1 cellular context compared by ENCODE assay signal in the genomic region with DNA sequence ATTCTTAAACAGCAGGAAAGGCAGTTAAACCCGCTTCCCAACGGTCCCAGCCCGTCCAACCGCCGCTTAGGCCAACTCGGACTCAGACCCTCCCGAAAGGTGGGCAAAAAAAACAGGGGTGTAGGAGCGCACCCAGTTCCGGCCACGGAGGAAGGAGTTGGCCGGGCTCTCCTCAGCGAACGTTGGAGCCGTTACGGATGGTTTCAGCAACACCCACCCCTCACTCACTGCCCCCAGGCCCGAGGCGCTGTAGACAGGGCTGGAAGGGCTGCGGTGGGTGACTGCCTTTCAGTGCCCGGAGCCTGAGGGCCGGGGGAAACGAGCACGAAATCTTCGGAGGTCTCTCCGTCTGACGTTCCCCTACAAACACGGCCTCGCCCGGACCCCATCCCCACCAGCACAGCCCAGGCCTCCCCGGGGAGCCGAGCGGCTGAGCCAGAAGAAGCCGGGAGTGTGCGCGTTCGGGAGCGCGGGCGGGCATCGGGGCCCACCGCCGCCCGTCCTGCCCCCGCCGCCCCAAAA.
TF ChIP-seq lines count a peak whose summit lies in the region.

No MANE protein-coding gene starts in this region.

TF ChIP-seq in HEK293, 187 proteins besides CTCF, POLR2A, EP300 and RAD21 (continued from another document and continues in another):
- TF ChIP-seq ZNF140 (tag by site-specific recombination; IDR thresholded peaks at IDR 0.05): no peak
- no peak for TF ChIP-seq ZNF423 (tag by site-specific recombination; IDR thresholded peaks at IDR 0.05)
- TF ChIP-seq, protein P1, sequence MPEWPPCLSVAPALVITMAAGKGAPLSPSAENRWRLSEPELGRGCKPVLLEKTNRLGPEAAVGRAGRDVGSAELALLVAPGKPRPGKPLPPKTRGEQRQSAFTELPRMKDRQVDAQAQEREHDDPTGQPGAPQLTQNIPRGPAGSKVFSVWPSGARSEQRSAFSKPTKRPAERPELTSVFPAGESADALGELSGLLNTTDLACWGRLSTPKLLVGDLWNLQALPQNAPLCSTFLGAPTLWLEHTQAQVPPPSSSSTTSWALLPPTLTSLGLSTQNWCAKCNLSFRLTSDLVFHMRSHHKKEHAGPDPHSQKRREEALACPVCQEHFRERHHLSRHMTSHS (tag by site-specific recombination; IDR thresholded peaks at IDR 0.05): no peak
- no peak for TF ChIP-seq ZNF555 (tag by site-specific recombination; conservative IDR thresholded peaks at IDR 0.05)
- no peak for TF ChIP-seq ZNF16 (tag by site-specific recombination; IDR thresholded peaks at IDR 0.05; ENCODE audit: low read depth)
- TF ChIP-seq ZSCAN16 (tag by site-specific recombination; IDR thresholded peaks at IDR 0.05): no peak
- TF ChIP-seq, protein P2, sequence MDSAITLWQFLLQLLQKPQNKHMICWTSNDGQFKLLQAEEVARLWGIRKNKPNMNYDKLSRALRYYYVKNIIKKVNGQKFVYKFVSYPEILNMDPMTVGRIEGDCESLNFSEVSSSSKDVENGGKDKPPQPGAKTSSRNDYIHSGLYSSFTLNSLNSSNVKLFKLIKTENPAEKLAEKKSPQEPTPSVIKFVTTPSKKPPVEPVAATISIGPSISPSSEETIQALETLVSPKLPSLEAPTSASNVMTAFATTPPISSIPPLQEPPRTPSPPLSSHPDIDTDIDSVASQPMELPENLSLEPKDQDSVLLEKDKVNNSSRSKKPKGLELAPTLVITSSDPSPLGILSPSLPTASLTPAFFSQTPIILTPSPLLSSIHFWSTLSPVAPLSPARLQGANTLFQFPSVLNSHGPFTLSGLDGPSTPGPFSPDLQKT (IDR thresholded peaks at IDR 0.05; ENCODE audit: borderline replicate concordance, low read depth, low read length): no peak
- TF ChIP-seq ZNF248 (tag by site-specific recombination; IDR thresholded peaks at IDR 0.05): no peak
- peak; percentile 68 for TF ChIP-seq ZBTB10 (tag by site-specific recombination; IDR thresholded peaks at IDR 0.05)
- TF ChIP-seq GLIS1 (tag by site-specific recombination; IDR thresholded peaks at IDR 0.05): peak; percentile 14; the same call in 1 of the 2 replicates
- TF ChIP-seq ZNF837 (tag by site-specific recombination; IDR thresholded peaks at IDR 0.05): no peak
- no peak for TF ChIP-seq PRDM2 (tag by site-specific recombination; IDR thresholded peaks at IDR 0.05; ENCODE audit: borderline replicate concordance)
- TF ChIP-seq PRDM6 (tag by site-specific recombination; IDR thresholded peaks at IDR 0.05): no peak
- 0 out of 2 replicates have a peak, but pooled peaks have one; percentile 28 for TF ChIP-seq EGR2 (tag by site-specific recombination; IDR thresholded peaks at IDR 0.05; ENCODE audit: low read depth)
- TF ChIP-seq, protein P3, sequence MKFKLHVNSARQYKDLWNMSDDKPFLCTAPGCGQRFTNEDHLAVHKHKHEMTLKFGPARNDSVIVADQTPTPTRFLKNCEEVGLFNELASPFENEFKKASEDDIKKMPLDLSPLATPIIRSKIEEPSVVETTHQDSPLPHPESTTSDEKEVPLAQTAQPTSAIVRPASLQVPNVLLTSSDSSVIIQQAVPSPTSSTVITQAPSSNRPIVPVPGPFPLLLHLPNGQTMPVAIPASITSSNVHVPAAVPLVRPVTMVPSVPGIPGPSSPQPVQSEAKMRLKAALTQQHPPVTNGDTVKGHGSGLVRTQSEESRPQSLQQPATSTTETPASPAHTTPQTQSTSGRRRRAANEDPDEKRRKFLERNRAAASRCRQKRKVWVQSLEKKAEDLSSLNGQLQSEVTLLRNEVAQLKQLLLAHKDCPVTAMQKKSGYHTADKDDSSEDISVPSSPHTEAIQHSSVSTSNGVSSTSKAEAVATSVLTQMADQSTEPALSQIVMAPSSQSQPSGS (tag by site-specific recombination; IDR thresholded peaks at IDR 0.05; ENCODE audit: low read depth): no peak
- TF ChIP-seq GLIS2 (tag by site-specific recombination; IDR thresholded peaks at IDR 0.05): peak; percentile 67; the same call in 1 of the 2 replicates
- TF ChIP-seq ZNF26 (tag by site-specific recombination; IDR thresholded peaks at IDR 0.05): no peak
- TF ChIP-seq ZBTB20 (tag by site-specific recombination; IDR thresholded peaks at IDR 0.05): peak; percentile 77; the same call in 1 of the 2 replicates
- TF ChIP-seq ZBTB21 (tag by site-specific recombination; IDR thresholded peaks at IDR 0.05): no peak
- no peak for TF ChIP-seq ZNF549 (tag by site-specific recombination; IDR thresholded peaks at IDR 0.05)
- TF ChIP-seq ZEB2 (tag by site-specific recombination; IDR thresholded peaks at IDR 0.05): no peak
- no peak for TF ChIP-seq PRDM1 (tag by site-specific recombination; IDR thresholded peaks at IDR 0.05)
- no peak for TF ChIP-seq ZNF664 (tag by site-specific recombination; IDR thresholded peaks at IDR 0.05)
- TF ChIP-seq ZNF174 (tag by site-specific recombination; IDR thresholded peaks at IDR 0.05): no peak
- no peak for TF ChIP-seq ZNF571 (tag by site-specific recombination; IDR thresholded peaks at IDR 0.05)
- TF ChIP-seq, protein P4, sequence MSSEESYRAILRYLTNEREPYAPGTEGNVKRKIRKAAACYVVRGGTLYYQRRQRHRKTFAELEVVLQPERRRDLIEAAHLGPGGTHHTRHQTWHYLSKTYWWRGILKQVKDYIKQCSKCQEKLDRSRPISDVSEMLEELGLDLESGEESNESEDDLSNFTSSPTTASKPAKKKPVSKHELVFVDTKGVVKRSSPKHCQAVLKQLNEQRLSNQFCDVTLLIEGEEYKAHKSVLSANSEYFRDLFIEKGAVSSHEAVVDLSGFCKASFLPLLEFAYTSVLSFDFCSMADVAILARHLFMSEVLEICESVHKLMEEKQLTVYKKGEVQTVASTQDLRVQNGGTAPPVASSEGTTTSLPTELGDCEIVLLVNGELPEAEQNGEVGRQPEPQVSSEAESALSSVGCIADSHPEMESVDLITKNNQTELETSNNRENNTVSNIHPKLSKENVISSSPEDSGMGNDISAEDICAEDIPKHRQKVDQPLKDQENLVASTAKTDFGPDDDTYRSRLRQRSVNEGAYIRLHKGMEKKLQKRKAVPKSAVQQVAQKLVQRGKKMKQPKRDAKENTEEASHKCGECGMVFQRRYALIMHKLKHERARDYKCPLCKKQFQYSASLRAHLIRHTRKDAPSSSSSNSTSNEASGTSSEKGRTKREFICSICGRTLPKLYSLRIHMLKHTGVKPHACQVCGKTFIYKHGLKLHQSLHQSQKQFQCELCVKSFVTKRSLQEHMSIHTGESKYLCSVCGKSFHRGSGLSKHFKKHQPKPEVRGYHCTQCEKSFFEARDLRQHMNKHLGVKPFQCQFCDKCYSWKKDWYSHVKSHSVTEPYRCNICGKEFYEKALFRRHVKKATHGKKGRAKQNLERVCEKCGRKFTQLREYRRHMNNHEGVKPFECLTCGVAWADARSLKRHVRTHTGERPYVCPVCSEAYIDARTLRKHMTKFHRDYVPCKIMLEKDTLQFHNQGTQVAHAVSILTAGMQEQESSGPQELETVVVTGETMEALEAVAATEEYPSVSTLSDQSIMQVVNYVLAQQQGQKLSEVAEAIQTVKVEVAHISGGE (tag by site-specific recombination; conservative IDR thresholded peaks at IDR 0.05; ENCODE audit: low read depth): peak; percentile 77
- TF ChIP-seq ZNF585B (tag by site-specific recombination; IDR thresholded peaks at IDR 0.05): no peak
- no peak for TF ChIP-seq ZNF19 (tag by site-specific recombination; IDR thresholded peaks at IDR 0.05; ENCODE audit: low read depth)
- no peak for TF ChIP-seq GLI2 (tag by site-specific recombination; IDR thresholded peaks at IDR 0.05; ENCODE audit: borderline replicate concordance, low read depth)
- TF ChIP-seq RBAK (tag by site-specific recombination; IDR thresholded peaks at IDR 0.05): no peak
- TF ChIP-seq ZNF660 (tag by site-specific recombination; IDR thresholded peaks at IDR 0.05): no peak
- no peak for TF ChIP-seq ZNF530 (tag by site-specific recombination; IDR thresholded peaks at IDR 0.05; ENCODE audit: low read depth)
- peak; percentile 73 for TF ChIP-seq SP2 (tag by site-specific recombination; IDR thresholded peaks at IDR 0.05)
- TF ChIP-seq KLF1 (tag by site-specific recombination; IDR thresholded peaks at IDR 0.05): no peak
- no peak for TF ChIP-seq ZNF112 (tag by site-specific recombination; IDR thresholded peaks at IDR 0.05)
- TF ChIP-seq, protein P5, sequence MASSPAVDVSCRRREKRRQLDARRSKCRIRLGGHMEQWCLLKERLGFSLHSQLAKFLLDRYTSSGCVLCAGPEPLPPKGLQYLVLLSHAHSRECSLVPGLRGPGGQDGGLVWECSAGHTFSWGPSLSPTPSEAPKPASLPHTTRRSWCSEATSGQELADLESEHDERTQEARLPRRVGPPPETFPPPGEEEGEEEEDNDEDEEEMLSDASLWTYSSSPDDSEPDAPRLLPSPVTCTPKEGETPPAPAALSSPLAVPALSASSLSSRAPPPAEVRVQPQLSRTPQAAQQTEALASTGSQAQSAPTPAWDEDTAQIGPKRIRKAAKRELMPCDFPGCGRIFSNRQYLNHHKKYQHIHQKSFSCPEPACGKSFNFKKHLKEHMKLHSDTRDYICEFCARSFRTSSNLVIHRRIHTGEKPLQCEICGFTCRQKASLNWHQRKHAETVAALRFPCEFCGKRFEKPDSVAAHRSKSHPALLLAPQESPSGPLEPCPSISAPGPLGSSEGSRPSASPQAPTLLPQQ (tag by site-specific recombination; IDR thresholded peaks at IDR 0.05): peak; percentile 81
